In the genomic region with DNA sequence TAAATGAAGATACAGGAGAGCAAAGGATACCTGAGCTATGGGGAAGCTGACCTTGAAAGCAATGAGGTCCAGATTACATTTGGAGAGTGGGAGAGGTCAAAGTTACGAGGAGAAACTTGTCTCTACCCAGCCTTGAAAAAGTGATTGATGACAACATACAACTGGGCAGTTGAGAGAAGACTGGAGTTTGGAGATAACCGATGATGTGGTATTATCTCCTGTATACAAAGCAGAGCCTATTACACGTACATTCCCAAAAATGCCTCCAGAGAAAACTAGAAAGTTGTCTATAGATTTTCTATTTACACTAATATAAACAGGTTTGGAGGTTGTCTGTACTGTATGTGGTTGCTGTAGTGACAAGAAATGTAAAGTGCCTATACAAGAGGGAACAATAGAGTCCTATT, we compare ENCODE assay signal across 1 cellular context.
A peak's percentile ranks its signal among the peaks of the same experiment; 100 is the strongest.
TF ChIP-seq lines count a peak whose summit lies in the region.

No MANE protein-coding gene starts in this region.

TF ChIP-seq in K562, 482 proteins besides CTCF, POLR2A, EP300 and RAD21 (continued from another document and continues in another):
- TF ChIP-seq FUS (optimal IDR thresholded peaks at IDR 0.05; ENCODE audit: low read depth, low read length) = no peak
- no peak for TF ChIP-seq ZNF224 (CRISPR knock-in tag; IDR thresholded peaks at IDR 0.05)
- no peak; the same call in 1 of the 2 replicates for TF ChIP-seq PHB2 (IDR thresholded peaks at IDR 0.05; ENCODE audit: low read depth)
- no peak for TF ChIP-seq BRD4 (IDR thresholded peaks at IDR 0.05)
- no peak for TF ChIP-seq SRF (CRISPR knock-in tag; IDR thresholded peaks at IDR 0.05)
- TF ChIP-seq GATAD2B (IDR thresholded peaks at IDR 0.05; ENCODE audit: borderline replicate concordance) = peak; percentile 68
- TF ChIP-seq MTA1 (IDR thresholded peaks at IDR 0.05; ENCODE audit: borderline replicate concordance) = no peak
- TF ChIP-seq, protein P1, sequence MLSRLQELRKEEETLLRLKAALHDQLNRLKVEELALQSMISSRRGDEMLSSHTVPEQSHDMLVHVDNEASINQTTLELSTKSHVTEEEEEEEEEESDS (CRISPR knock-in tag; IDR thresholded peaks at IDR 0.05) = no peak
- TF ChIP-seq ZKSCAN8 (CRISPR knock-in tag; IDR thresholded peaks at IDR 0.05) = 0 out of 2 replicates have a peak, but pooled peaks have one; percentile 34
- no peak for TF ChIP-seq ZBED1 (IDR thresholded peaks at IDR 0.05)
- TF ChIP-seq ZNF57 (CRISPR knock-in tag; IDR thresholded peaks at IDR 0.05) = no peak
- peak; percentile 75 for TF ChIP-seq NFIC (IDR thresholded peaks at IDR 0.05)
- peak; percentile 91 for TF ChIP-seq SMARCE1 (IDR thresholded peaks at IDR 0.05)
- TF ChIP-seq EP400 (IDR thresholded peaks at IDR 0.05) = peak; percentile 44; the same call in 1 of the 2 replicates
- no peak for TF ChIP-seq HNRNPLL (IDR thresholded peaks at IDR 0.05; ENCODE audit: low read depth, low read length, poor library complexity, severe bottlenecking)
- no peak for TF ChIP-seq CBX2 (IDR thresholded peaks at IDR 0.05; ENCODE audit: insufficient read depth, low read length, poor library complexity, severe bottlenecking)
- TF ChIP-seq, protein P2, sequence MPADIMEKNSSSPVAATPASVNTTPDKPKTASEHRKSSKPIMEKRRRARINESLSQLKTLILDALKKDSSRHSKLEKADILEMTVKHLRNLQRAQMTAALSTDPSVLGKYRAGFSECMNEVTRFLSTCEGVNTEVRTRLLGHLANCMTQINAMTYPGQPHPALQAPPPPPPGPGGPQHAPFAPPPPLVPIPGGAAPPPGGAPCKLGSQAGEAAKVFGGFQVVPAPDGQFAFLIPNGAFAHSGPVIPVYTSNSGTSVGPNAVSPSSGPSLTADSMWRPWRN (IDR thresholded peaks at IDR 0.05; ENCODE audit: low read depth) = peak; percentile 61; the same call in 1 of the 2 replicates
- TF ChIP-seq STAT5A (IDR thresholded peaks at IDR 0.05; ENCODE audit: borderline replicate concordance, low read length) = peak; percentile 93
- peak; percentile 80; the same call in 1 of the 2 replicates for TF ChIP-seq ZEB2 (IDR thresholded peaks at IDR 0.05)
- TF ChIP-seq KLF6 (CRISPR knock-in tag; IDR thresholded peaks at IDR 0.05; ENCODE audit: borderline replicate concordance) = 0 out of 2 replicates have a peak, but pooled peaks have one; percentile 9
- TF ChIP-seq, protein P3, sequence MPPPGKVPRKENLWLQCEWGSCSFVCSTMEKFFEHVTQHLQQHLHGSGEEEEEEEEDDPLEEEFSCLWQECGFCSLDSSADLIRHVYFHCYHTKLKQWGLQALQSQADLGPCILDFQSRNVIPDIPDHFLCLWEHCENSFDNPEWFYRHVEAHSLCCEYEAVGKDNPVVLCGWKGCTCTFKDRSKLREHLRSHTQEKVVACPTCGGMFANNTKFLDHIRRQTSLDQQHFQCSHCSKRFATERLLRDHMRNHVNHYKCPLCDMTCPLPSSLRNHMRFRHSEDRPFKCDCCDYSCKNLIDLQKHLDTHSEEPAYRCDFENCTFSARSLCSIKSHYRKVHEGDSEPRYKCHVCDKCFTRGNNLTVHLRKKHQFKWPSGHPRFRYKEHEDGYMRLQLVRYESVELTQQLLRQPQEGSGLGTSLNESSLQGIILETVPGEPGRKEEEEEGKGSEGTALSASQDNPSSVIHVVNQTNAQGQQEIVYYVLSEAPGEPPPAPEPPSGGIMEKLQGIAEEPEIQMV (tag; conservative IDR thresholded peaks at IDR 0.05; ENCODE audit: low read depth) = no peak
- TF ChIP-seq ZC3H8 (IDR thresholded peaks at IDR 0.05) = no peak
- no peak for TF ChIP-seq TCF7L2 (IDR thresholded peaks at IDR 0.05; ENCODE audit: low read depth, low read length)
- TF ChIP-seq ZBTB8A (IDR thresholded peaks at IDR 0.05; ENCODE audit: partially characterized antibody) = no peak
- no peak for TF ChIP-seq NR4A1 (CRISPR knock-in tag; IDR thresholded peaks at IDR 0.05)
- peak; percentile 50; the same call in 1 of the 2 replicates for TF ChIP-seq NR4A1 (tag; IDR thresholded peaks at IDR 0.05)
- TF ChIP-seq SRSF3 (IDR thresholded peaks at IDR 0.05; ENCODE audit: insufficient read depth, low read length) = no peak
- TF ChIP-seq, protein P4, sequence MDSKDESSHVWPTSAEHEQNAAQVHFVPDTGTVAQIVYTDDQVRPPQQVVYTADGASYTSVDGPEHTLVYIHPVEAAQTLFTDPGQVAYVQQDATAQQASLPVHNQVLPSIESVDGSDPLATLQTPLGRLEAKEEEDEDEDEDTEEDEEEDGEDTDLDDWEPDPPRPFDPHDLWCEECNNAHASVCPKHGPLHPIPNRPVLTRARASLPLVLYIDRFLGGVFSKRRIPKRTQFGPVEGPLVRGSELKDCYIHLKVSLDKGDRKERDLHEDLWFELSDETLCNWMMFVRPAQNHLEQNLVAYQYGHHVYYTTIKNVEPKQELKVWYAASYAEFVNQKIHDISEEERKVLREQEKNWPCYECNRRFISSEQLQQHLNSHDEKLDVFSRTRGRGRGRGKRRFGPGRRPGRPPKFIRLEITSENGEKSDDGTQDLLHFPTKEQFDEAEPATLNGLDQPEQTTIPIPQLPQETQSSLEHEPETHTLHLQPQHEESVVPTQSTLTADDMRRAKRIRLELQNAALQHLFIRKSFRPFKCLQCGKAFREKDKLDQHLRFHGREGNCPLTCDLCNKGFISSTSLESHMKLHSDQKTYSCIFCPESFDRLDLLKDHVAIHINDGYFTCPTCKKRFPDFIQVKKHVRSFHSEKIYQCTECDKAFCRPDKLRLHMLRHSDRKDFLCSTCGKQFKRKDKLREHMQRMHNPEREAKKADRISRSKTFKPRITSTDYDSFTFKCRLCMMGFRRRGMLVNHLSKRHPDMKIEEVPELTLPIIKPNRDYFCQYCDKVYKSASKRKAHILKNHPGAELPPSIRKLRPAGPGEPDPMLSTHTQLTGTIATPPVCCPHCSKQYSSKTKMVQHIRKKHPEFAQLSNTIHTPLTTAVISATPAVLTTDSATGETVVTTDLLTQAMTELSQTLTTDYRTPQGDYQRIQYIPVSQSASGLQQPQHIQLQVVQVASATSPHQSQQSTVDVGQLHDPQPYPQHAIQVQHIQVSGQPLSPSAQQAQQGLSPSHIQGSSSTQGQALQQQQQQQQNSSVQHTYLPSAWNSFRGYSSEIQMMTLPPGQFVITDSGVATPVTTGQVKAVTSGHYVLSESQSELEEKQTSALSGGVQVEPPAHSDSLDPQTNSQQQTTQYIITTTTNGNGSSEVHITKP (IDR thresholded peaks at IDR 0.05; ENCODE audit: partially characterized antibody) = no peak
- TF ChIP-seq CEBPG (CRISPR knock-in tag; IDR thresholded peaks at IDR 0.05) = no peak
- no peak for TF ChIP-seq CEBPG (tag; conservative IDR thresholded peaks at IDR 0.05 in 1 of 2, IDR thresholded peaks at IDR 0.05 in 1 of 2)
- TF ChIP-seq CBFA2T2 (conservative IDR thresholded peaks at IDR 0.05) = peak; percentile 92
- no peak for TF ChIP-seq ZNF212 (CRISPR knock-in tag; IDR thresholded peaks at IDR 0.05)
- TF ChIP-seq DMBX1 (CRISPR knock-in tag; IDR thresholded peaks at IDR 0.05; ENCODE audit: borderline replicate concordance) = peak; percentile 81
- TF ChIP-seq, protein P5, sequence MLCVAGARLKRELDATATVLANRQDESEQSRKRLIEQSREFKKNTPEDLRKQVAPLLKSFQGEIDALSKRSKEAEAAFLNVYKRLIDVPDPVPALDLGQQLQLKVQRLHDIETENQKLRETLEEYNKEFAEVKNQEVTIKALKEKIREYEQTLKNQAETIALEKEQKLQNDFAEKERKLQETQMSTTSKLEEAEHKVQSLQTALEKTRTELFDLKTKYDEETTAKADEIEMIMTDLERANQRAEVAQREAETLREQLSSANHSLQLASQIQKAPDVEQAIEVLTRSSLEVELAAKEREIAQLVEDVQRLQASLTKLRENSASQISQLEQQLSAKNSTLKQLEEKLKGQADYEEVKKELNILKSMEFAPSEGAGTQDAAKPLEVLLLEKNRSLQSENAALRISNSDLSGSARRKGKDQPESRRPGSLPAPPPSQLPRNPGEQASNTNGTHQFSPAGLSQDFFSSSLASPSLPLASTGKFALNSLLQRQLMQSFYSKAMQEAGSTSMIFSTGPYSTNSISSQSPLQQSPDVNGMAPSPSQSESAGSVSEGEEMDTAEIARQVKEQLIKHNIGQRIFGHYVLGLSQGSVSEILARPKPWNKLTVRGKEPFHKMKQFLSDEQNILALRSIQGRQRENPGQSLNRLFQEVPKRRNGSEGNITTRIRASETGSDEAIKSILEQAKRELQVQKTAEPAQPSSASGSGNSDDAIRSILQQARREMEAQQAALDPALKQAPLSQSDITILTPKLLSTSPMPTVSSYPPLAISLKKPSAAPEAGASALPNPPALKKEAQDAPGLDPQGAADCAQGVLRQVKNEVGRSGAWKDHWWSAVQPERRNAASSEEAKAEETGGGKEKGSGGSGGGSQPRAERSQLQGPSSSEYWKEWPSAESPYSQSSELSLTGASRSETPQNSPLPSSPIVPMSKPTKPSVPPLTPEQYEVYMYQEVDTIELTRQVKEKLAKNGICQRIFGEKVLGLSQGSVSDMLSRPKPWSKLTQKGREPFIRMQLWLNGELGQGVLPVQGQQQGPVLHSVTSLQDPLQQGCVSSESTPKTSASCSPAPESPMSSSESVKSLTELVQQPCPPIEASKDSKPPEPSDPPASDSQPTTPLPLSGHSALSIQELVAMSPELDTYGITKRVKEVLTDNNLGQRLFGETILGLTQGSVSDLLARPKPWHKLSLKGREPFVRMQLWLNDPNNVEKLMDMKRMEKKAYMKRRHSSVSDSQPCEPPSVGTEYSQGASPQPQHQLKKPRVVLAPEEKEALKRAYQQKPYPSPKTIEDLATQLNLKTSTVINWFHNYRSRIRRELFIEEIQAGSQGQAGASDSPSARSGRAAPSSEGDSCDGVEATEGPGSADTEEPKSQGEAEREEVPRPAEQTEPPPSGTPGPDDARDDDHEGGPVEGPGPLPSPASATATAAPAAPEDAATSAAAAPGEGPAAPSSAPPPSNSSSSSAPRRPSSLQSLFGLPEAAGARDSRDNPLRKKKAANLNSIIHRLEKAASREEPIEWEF (CRISPR knock-in tag; IDR thresholded peaks at IDR 0.05) = no peak
- TF ChIP-seq NFE2L1 (tag; IDR thresholded peaks at IDR 0.05; ENCODE audit: borderline replicate concordance, low read depth) = no peak
- no peak for TF ChIP-seq POU5F1 (IDR thresholded peaks at IDR 0.05; ENCODE audit: borderline replicate concordance, low read depth, low read length, partially characterized antibody)
- TF ChIP-seq, protein P6, sequence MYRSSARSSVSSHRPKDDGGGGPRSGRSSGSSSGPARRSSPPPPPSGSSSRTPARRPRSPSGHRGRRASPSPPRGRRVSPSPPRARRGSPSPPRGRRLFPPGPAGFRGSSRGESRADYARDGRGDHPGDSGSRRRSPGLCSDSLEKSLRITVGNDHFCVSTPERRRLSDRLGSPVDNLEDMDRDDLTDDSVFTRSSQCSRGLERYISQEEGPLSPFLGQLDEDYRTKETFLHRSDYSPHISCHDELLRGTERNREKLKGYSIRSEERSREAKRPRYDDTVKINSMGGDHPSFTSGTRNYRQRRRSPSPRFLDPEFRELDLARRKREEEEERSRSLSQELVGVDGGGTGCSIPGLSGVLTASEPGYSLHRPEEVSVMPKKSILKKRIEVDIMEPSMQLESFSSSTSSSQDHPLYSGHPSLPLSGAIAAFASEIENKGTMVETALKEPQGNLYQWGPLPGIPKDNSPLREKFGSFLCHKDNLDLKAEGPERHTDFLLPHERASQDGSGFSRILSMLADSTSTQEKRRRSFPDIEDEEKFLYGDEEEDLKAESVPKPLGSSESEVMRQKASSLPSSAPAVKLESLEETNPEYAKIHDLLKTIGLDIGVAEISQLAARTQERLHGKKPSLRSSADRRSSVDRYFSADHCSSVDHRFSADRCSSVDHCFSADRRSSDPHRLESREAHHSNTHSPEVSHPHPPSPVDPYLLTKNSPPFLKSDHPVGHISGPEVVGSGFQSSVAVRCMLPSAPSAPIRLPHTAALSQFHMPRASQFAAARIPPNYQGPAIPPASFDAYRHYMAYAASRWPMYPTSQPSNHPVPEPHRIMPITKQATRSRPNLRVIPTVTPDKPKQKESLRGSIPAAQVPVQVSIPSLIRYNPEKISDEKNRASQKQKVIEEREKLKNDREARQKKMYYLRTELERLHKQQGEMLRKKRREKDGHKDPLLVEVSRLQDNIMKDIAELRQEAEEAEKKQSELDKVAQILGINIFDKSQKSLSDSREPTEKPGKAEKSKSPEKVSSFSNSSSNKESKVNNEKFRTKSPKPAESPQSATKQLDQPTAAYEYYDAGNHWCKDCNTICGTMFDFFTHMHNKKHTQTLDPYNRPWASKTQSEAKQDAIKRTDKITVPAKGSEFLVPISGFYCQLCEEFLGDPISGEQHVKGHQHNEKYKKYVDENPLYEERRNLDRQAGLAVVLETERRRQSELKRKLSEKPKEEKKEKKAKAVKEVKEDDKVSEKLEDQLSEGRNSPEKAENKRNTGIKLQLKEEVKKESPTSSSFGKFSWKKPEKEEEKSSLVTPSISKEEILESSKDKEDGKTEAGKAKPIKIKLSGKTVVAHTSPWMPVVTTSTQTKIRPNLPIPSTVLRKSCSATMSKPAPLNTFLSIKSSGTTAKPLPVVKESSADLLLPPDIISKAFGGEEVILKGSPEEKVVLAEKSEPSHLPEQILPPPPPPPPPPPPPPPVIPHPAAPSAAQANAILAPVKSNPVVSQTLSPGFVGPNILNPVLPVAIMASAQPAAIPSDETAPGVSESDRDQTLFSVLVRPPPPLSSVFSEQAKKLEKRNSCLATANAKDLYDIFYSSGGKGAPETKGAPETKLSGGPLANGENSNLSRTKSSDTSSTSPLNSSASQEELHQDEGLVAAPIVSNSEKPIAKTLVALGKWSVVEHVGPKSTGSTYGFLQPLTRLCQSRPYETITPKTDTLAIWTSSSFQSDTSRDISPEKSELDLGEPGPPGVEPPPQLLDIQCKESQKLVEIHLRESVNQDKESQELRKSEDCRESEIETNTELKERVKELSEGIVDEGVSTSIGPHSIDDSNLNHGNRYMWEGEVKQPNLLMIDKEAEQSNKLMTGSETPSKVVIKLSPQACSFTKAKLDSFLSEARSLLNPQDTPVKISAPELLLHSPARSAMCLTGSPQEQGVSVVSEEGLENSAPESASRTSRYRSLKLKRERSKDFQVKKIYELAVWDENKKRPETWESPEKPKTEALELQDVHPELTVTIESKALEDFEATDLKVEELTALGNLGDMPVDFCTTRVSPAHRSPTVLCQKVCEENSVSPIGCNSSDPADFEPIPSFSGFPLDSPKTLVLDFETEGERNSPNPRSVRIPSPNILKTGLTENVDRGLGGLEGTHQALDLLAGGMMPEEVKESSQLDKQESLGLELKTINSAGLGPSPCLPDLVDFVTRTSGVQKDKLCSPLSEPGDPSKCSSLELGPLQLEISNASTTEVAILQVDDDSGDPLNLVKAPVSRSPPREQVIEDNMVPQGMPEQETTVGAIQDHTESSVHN (IDR thresholded peaks at IDR 0.05; ENCODE audit: borderline replicate concordance in 1 of 2, low read depth in 1 of 2) = no peak
- no peak for TF ChIP-seq ARID2 (IDR thresholded peaks at IDR 0.05)
- no peak for TF ChIP-seq ZNF347 (CRISPR knock-in tag; IDR thresholded peaks at IDR 0.05; ENCODE audit: low read depth)
- TF ChIP-seq ATF7 (IDR thresholded peaks at IDR 0.05) = peak; percentile 81
- peak; percentile 70 for TF ChIP-seq NCOA1 (IDR thresholded peaks at IDR 0.05; ENCODE audit: low read depth)
- TF ChIP-seq, protein P7, sequence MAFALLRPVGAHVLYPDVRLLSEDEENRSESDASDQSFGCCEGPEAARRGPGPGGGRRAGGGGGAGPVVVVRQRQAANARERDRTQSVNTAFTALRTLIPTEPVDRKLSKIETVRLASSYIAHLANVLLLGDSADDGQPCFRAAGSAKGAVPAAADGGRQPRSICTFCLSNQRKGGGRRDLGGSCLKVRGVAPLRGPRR (CRISPR knock-in tag; IDR thresholded peaks at IDR 0.05) = no peak
- TF ChIP-seq RNF2 (IDR thresholded peaks at IDR 0.05) = peak; percentile 48; the same call in 1 of the 2 replicates
